In the genomic region with DNA sequence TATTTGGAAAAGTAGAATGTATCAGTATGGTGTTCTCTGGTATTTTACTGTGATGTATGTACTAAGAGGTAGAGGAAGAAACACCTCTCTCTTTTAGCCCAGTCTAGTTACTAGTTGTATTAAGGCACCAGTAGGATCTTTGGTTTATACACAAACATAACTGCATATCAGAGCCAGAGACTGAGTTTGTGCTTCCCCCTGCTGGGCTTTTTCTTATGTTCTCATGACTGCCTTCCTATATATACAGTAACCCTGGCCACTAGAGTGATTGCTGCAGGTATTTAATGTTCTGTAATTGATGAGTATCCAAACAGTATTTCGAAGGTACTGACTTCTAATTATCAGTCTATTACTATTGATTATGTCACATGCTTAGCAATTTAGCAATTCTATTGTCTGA, we compare ENCODE assay signal across 8 cellular contexts.
DNase-seq lines count a peak whose midpoint lies in the region; ATAC-seq and TF ChIP-seq lines count a peak whose summit lies in the region.

No MANE protein-coding gene starts in this region.

- in situ Hi-C loops in HAP-1 (cut with MboI; ENCODE audit: low sequenced_read_pairs) = no loop called here

- peaks cover 12% of the 10 kb centered on the region for H3K4me1 Mint-ChIP-seq in brain

- H3K9me3 Mint-ChIP-seq in brain = no peaks in the 10 kb centered on the region

- TF ChIP-seq POLR2A in prostate gland (IDR thresholded peaks at IDR 0.05) = no peak

- WGBS in prostate gland = 20% methylated on average over 1 of the region's 1 CpG

- H3K4me1 ChIP-seq in HAP-1 (no peaks in the 10 kb centered on the region), prostate gland (replicated peaks) (no peaks in the 10 kb centered on the region)

- TF ChIP-seq CTCF in brain (conservative IDR thresholded peaks at IDR 0.05) (peak; percentile 69 to 78), prostate gland (IDR thresholded peaks at IDR 0.05) (peak in 2 of 4 experiments; percentile 50 to 52)

- no peaks in the 10 kb centered on the region for H3K36me3 Mint-ChIP-seq in brain

- H3K27me3 ChIP-seq in HAP-1 (ENCODE audit: low read depth) = no peaks in the 10 kb centered on the region
- H3K27me3 ChIP-seq in prostate gland (replicated peaks; ENCODE audit: insufficient read depth) = no peaks in the 10 kb centered on the region

- intact Hi-C loops in prostate gland (cut with DNase I) = no loop called here

- H3K4me3 Mint-ChIP-seq in brain = no peak overlapping the region

- H3K36me3 ChIP-seq in HAP-1 (replicated peaks) (no peaks in the 10 kb centered on the region), prostate gland (no peaks in the 10 kb centered on the region)

- H3K27me3 Mint-ChIP-seq in brain = no peaks in the 10 kb centered on the region

- H3K4me3 ChIP-seq in HAP-1 (no peak overlapping the region), prostate gland (no peak overlapping the region)

- DNase-seq in HAP-1 (ENCODE audit: low spot score in 2 of 2) = peak; percentile 39 to 63
- DNase-seq in NCI-H2171 (lab: John Stamatoyannopoulos, UW) = peak; percentile 53
- peak; percentile 40 for DNase-seq in prostate gland (ENCODE audit: low spot score)
- no peak for DNase-seq in ecto neural progenitor cell (ENCODE audit: low spot score)

- H3K9me3 ChIP-seq in HAP-1 (no peaks in the 10 kb centered on the region), prostate gland (no peaks in the 10 kb centered on the region)

- ATAC-seq in GM18870 (IDR thresholded peaks at IDR 0.05; ENCODE audit: unreplicated experiment) (no peak), GM19395 (IDR thresholded peaks at IDR 0.05; ENCODE audit: unreplicated experiment) (no peak), GM21723 (IDR thresholded peaks at IDR 0.05; ENCODE audit: unreplicated experiment) (no peak)

- H3K27ac Mint-ChIP-seq in brain = peak overlapping the region in 1 of 5 experiments; percentile 54

- no peak overlapping the region for H3K27ac ChIP-seq in prostate gland
